13 cellular contexts compared by ENCODE assay signal in genomic region chr22:22714600-22715361, GRCh38.
DNase-seq lines count a peak whose midpoint lies in the region; ATAC-seq lines count a peak whose summit lies in the region.
"Had no signal": no experiment of that assay in that cellular context is flagged by ENCODE, and none has a peak within 500 bp of the region (broad histone marks: within the 10 kb centered on the region; RNA-seq: fewer than 3 reads in every experiment).

No MANE protein-coding gene starts in this region.

- peak; percentile 57 for ATAC-seq in GM18498 (IDR thresholded peaks at IDR 0.05; ENCODE audit: unreplicated experiment)
- peak; percentile 67 for ATAC-seq in GM21447 (IDR thresholded peaks at IDR 0.05; ENCODE audit: unreplicated experiment)
- no peak for ATAC-seq in HG03025 (IDR thresholded peaks at IDR 0.05; ENCODE audit: low FRiP score, unreplicated experiment)

- DNase-seq in NOMO-1 (lab: John Stamatoyannopoulos, UW; ENCODE audit: unreplicated experiment in 2 of 2) = peak; percentile 80 to 96
- peak; percentile 69 for DNase-seq in medulla oblongata (ENCODE audit: extremely low spot score)
- no peak for DNase-seq in NCI-H748 (lab: John Stamatoyannopoulos, UW; ENCODE audit: unreplicated experiment)
- no peak for DNase-seq in KBM-7
- DNase-seq in activated CD4-positive, alpha-beta T cell treated with anti-CD3 and anti-CD28 coated beads for 1 hour = no peak
- DNase-seq: activated CD4-positive, alpha-beta T cell treated with anti-CD3 and anti-CD28 coated beads for 48 hours; activated naive CD4-positive, alpha-beta T cell; CD4-positive, alpha-beta memory T cell; NCI-H446; SHP77 treated with DMSO at 0.1 percent for 48 hours had no signal

- in situ Hi-C loops in KBM-7 (cut with MboI; ENCODE audit: low pct_unique_long_range_greater_than_20kb, low sequenced_read_pairs) = no loop called here

Comparison
In these comparisons a context has a peak if more than half of its experiments do, and no peak if none do; other contexts are left out.
1. DNase-seq: peak in NOMO-1 (2 of 2) and medulla oblongata (single experiment); none in NCI-H748 (single experiment), KBM-7 (single experiment) and activated CD4-positive, alpha-beta T cell treated with anti-CD3 and anti-CD28 coated beads for 1 hour (single experiment).